Comparison of ENCODE assay signal across 20 cellular contexts in genomic region chr10:121500591-121501341, GRCh38.
"Had no signal": no experiment of that assay in that cellular context is flagged by ENCODE, and none has a peak within 500 bp of the region (broad histone marks: within the 10 kb centered on the region; RNA-seq: fewer than 3 reads in every experiment).

No MANE protein-coding gene starts in this region.

- H3K4me3 Mint-ChIP-seq: activated B cell treated with CpG ODN at 0.5 μM for 24 hours; activated CD4-positive, alpha-beta T cell treated with anti-CD3 and anti-CD28 coated beads, Interleukin-2, amount 10 ng/mL, durations not matched to agents 24 days and 14 days; activated CD8-positive, alpha-beta T cell treated with anti-CD3 and anti-CD28 coated beads, Interleukin-2, amount 10 ng/mL, durations not matched to agents 7 days and 5 days; activated T-cell treated with anti-CD3 and anti-CD28 coated beads, Interleukin-2, amount 50 U/mL, for 24 hours; natural killer cell treated with Interleukin-12 subunit alpha and Interleukin-12 subunit beta and Interleukin-15 and Interleukin-18, amount 100 ng/mL, for 72 hours; stimulated activated naive CD8-positive, alpha-beta T cell treated with anti-CD3 and anti-CD28 coated beads, Interleukin-15, Interleukin-2, amounts not matched to agents 100 ng/mL and 50 ng/mL, for 24 hours; T-helper 2 cell treated with Interferon-gamma antibody and Interleukin-4, amounts not matched to agents 5 μg/mL and 100 μg/mL, for 36 hours had no signal

- H3K4me1 Mint-ChIP-seq: activated B cell treated with CpG ODN at 0.5 μM for 24 hours; activated CD4-positive, alpha-beta T cell treated with anti-CD3 and anti-CD28 coated beads, Interleukin-2, amount 10 ng/mL, durations not matched to agents 24 days and 14 days had no signal

- H3K27ac Mint-ChIP-seq: activated B cell treated with CpG ODN at 0.5 μM for 24 hours; activated CD4-positive, alpha-beta T cell treated with anti-CD3 and anti-CD28 coated beads, Interleukin-2, amount 10 ng/mL, durations not matched to agents 24 days and 14 days; activated CD8-positive, alpha-beta T cell treated with anti-CD3 and anti-CD28 coated beads, Interleukin-2, amount 10 ng/mL, durations not matched to agents 7 days and 5 days; activated T-cell treated with anti-CD3 and anti-CD28 coated beads, Interleukin-2, amount 50 U/mL, for 24 hours; natural killer cell treated with Interleukin-12 subunit alpha and Interleukin-12 subunit beta and Interleukin-15 and Interleukin-18, amount 100 ng/mL, for 72 hours; stimulated activated naive CD8-positive, alpha-beta T cell treated with anti-CD3 and anti-CD28 coated beads, Interleukin-15, Interleukin-2, amounts not matched to agents 100 ng/mL and 50 ng/mL, for 24 hours; T-helper 2 cell treated with Interferon-gamma antibody and Interleukin-4, amounts not matched to agents 5 μg/mL and 100 μg/mL, for 36 hours had no signal

- H3K27me3 Mint-ChIP-seq: activated B cell treated with CpG ODN at 0.5 μM for 24 hours; activated CD4-positive, alpha-beta T cell treated with anti-CD3 and anti-CD28 coated beads, Interleukin-2, amount 10 ng/mL, durations not matched to agents 24 days and 14 days; activated T-cell treated with anti-CD3 and anti-CD28 coated beads, Interleukin-2, amount 50 U/mL, for 24 hours; natural killer cell treated with Interleukin-12 subunit alpha and Interleukin-12 subunit beta and Interleukin-15 and Interleukin-18, amount 100 ng/mL, for 72 hours; stimulated activated naive CD8-positive, alpha-beta T cell treated with anti-CD3 and anti-CD28 coated beads, Interleukin-15, Interleukin-2, amounts not matched to agents 100 ng/mL and 50 ng/mL, for 24 hours had no signal

- H3K36me3 Mint-ChIP-seq: natural killer cell treated with Interleukin-12 subunit alpha and Interleukin-12 subunit beta and Interleukin-15 and Interleukin-18, amount 100 ng/mL, for 72 hours had no signal

- H3K4me1 ChIP-seq: ascending aorta, lower lobe of right lung had no signal

- ATAC-seq: activated CD8-positive, alpha-beta T cell treated with anti-CD3 and anti-CD28 coated beads, Interleukin-2, amount 10 ng/mL, durations not matched to agents 7 days and 5 days; left colon; lower lobe of right lung; natural killer cell treated with Interleukin-12 subunit alpha and Interleukin-12 subunit beta and Interleukin-15 and Interleukin-18, amount 100 ng/mL, for 72 hours had no signal

- H3K4me3 ChIP-seq: ascending aorta, esophagus squamous epithelium, lower lobe of right lung, suprapubic skin, transverse colon had no signal

- H3K27ac ChIP-seq: ascending aorta, esophagus squamous epithelium, lower lobe of right lung, suprapubic skin, transverse colon had no signal

- H3K27me3 ChIP-seq: ascending aorta, esophagus squamous epithelium, suprapubic skin, transverse colon had no signal

- H3K9me3 Mint-ChIP-seq: activated B cell treated with CpG ODN at 0.5 μM for 24 hours; activated CD4-positive, alpha-beta T cell treated with anti-CD3 and anti-CD28 coated beads, Interleukin-2, amount 10 ng/mL, durations not matched to agents 24 days and 14 days; activated T-cell treated with anti-CD3 and anti-CD28 coated beads, Interleukin-2, amount 50 U/mL, for 24 hours; natural killer cell treated with Interleukin-12 subunit alpha and Interleukin-12 subunit beta and Interleukin-15 and Interleukin-18, amount 100 ng/mL, for 72 hours; stimulated activated naive CD8-positive, alpha-beta T cell treated with anti-CD3 and anti-CD28 coated beads, Interleukin-15, Interleukin-2, amounts not matched to agents 100 ng/mL and 50 ng/mL, for 24 hours had no signal

- DNase-seq: activated B cell treated with CpG ODN at 0.5 μM for 24 hours; activated CD4-positive, alpha-beta T cell treated with anti-CD3 and anti-CD28 coated beads, Interleukin-2, amount 10 ng/mL, durations not matched to agents 24 days and 14 days; activated CD8-positive, alpha-beta T cell treated with anti-CD3 and anti-CD28 coated beads, Interleukin-2, amount 10 ng/mL, durations not matched to agents 7 days and 5 days; activated naive CD4-positive, alpha-beta T cell treated with anti-CD3 and anti-CD28 coated beads, Interleukin-2, amount 50 U/mL, for 16 hours; activated T-cell treated with anti-CD3 and anti-CD28 coated beads, Interleukin-2, amount 50 U/mL, for 24 hours; cortex of kidney; effector memory CD4-positive, alpha-beta T cell; esophagus squamous epithelium; islet precursor cell; left colon; lower lobe of right lung; occipital lobe; posterior cingulate gyrus; retina; transverse colon had no signal
